ENCODE assay signal across 6 cellular contexts in the genomic region with DNA sequence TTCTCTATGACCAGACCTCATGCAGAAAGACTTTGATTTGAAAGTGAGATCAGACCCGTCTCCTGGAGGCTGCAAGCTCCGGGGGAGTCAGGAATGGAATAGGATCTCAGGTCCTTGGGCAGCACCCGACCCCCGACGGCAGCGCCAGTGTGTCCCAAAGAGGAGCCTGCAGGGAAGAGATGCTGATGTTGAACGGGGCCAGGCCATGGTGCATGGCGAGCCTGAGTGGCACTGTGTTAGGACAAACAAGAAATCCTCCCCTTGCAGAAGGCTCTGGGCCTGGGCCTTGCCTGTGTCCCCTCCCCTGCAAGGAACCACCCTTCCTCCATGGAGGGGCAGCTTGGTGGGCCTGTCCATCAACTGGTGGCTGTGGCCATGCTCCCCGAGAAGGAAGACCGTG.
"Had no signal": no experiment of that assay in that cellular context is flagged by ENCODE, and none has a peak within 500 bp of the region (broad histone marks: within the 10 kb centered on the region; RNA-seq: fewer than 3 reads in every experiment).

No MANE protein-coding gene starts in this region.

- H3K36me3 ChIP-seq: HAP-1 had no signal

- H3K4me1 ChIP-seq: HAP-1 had no signal

- DNase-seq: GM23248, GOT3, H7, HFFc6 had no signal

- H3K9me3 ChIP-seq: HAP-1 had no signal

- H3K27ac ChIP-seq: GM23248, HL-60 had no signal

- H3K4me3 ChIP-seq: GM23248, HAP-1 had no signal
